In the genomic region with DNA sequence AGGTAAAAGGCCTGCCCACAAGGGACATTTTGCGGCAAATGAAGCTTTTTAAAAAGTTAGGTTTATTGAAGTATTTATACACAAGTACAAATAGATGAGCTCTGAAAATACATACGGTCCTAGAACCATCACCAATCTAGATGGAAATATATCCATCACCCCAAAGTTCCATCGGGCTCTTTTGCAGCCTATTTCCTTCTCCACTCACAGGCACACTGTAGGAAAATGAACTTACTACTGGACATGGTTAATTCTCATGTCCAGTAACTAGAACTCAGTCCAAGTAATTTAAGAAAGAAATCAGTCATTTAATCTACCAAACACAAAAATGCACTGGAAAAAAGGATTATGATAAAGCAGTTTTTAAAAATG, we compare ENCODE assay signal across 8 cellular contexts. TPM values are rescaled to one million over a fixed set of nuclear protein-coding genes. Genes with fewer than 3 reads are reported as not detected.
DNase-seq lines count a peak whose midpoint lies in the region; ATAC-seq and TF ChIP-seq lines count a peak whose summit lies in the region.

No MANE protein-coding gene starts in this region.

- intact Hi-C loops in MCF 10A (cut with micrococcal nuclease): no loop called here
- intact Hi-C loops in mucosa of descending colon (cut with DNase I, micrococcal nuclease): no loop called here

- DNase-seq in HFFc6 (no peak), MCF 10A (ENCODE audit: unreplicated experiment) (no peak), mucosa of descending colon (no peak), NCI-H1930 (lab: John Stamatoyannopoulos, UW) (no peak)

- H3K27ac Mint-ChIP-seq in HFFc6 (peak overlapping the region; percentile 92), MCF 10A (ENCODE audit: low read depth, unreplicated experiment) (peak overlapping the region; percentile 97)

- peaks cover 42% of the 10 kb centered on the region for H3K4me1 Mint-ChIP-seq in HFFc6 (ENCODE audit: low read depth)
- peaks cover 6% of the 10 kb centered on the region for H3K4me1 Mint-ChIP-seq in MCF 10A (ENCODE audit: insufficient read depth, unreplicated experiment)

- TF ChIP-seq CTCF in 22Rv1 (IDR thresholded peaks at IDR 0.05) (no peak), HFFc6 (IDR thresholded peaks at IDR 0.05) (no peak), MCF 10A (IDR thresholded peaks at IDR 0.05; ENCODE audit: unreplicated experiment) (no peak), mucosa of descending colon (IDR thresholded peaks at IDR 0.05) (no peak)

- H3K9me3 Mint-ChIP-seq in HFFc6 (no peaks in the 10 kb centered on the region), MCF 10A (ENCODE audit: unreplicated experiment) (no peaks in the 10 kb centered on the region)

- H3K4me3 ChIP-seq in mucosa of descending colon: peak overlapping the region; percentile 80

- H3K9me3 ChIP-seq in mucosa of descending colon: no peaks in the 10 kb centered on the region

- CTCF ChIA-PET in MCF 10A (lab: Yijun Ruan, JAX): interaction anchor here (1.0 to 1.3 kb wide), 2 partner anchors 73 to 355 kb away, joined by 3 read pairs; no protein-coding TSS in a partner anchor

- H3K27me3 Mint-ChIP-seq in HFFc6 (ENCODE audit: insufficient read depth) (no peaks in the 10 kb centered on the region; the same call in 1 of the 2 replicates), MCF 10A (ENCODE audit: insufficient read depth, unreplicated experiment) (no peaks in the 10 kb centered on the region)

- ATAC-seq in mucosa of descending colon: no peak
- no peak for ATAC-seq in GM21515 (IDR thresholded peaks at IDR 0.05; ENCODE audit: unreplicated experiment)
- ATAC-seq in HG02852 (IDR thresholded peaks at IDR 0.05; ENCODE audit: unreplicated experiment): no peak
- ATAC-seq in GM19023 (IDR thresholded peaks at IDR 0.05; ENCODE audit: unreplicated experiment): no peak

- POLR2A ChIA-PET in MCF 10A (lab: Yijun Ruan, JAX): no interaction called here

- no TSS peak for BruUV-seq in MCF 10A (replicated peaks; lab: Mats Ljungman, UMichigan)

- peaks cover 54% of the 10 kb centered on the region for H3K36me3 Mint-ChIP-seq in HFFc6 (ENCODE audit: low read depth)
- H3K36me3 Mint-ChIP-seq in MCF 10A (ENCODE audit: insufficient read depth, unreplicated experiment): peaks cover 68% of the 10 kb centered on the region

- H3K27ac ChIP-seq in 22Rv1: peak overlapping the region; percentile 96

- peaks cover 17% of the 10 kb centered on the region for H3K4me1 ChIP-seq in mucosa of descending colon (ENCODE audit: low read depth)

- no peaks in the 10 kb centered on the region for H3K36me3 ChIP-seq in mucosa of descending colon (ENCODE audit: low read depth)

- H3K4me3 Mint-ChIP-seq in HFFc6 (peak overlapping the region; percentile 95), MCF 10A (ENCODE audit: unreplicated experiment) (peak overlapping the region; percentile 92)

RNA-seq across cellular contexts. Expression of a gene that starts 0.7 kb away (rescaled TPM):
- total RNA-seq in HFFc6 (2021; fragmentation: NEBNext Ultra II Directional; extraction: Animal tissue kit (Norgen Biotek cat#: 25700)): 100 to 1,000 TPM; 129 to 151 (median 144) TPM
- 56.1 and 78.8 TPM in 2 replicates for total RNA-seq in MCF 10A (2022)
- 10 to 100 TPM; 66.2 to 76.2 (median 67.7) TPM for total RNA-seq in mucosa of descending colon

RNA-seq across cellular contexts. Expression of a gene that starts 6.2 kb away (rescaled TPM):
- total RNA-seq in HFFc6 (2021; fragmentation: NEBNext Ultra II Directional; extraction: Animal tissue kit (Norgen Biotek cat#: 25700)): 100 to 1,000 TPM; 104 to 172 (median 152) TPM
- total RNA-seq in MCF 10A (2022) (38.2 and 45.5 TPM in 2 replicates), mucosa of descending colon (10 to 100 TPM; 43.4 to 91.1 (median 48.7) TPM)

RNA-seq across cellular contexts. Expression of a gene that starts 13.2 kb away (rescaled TPM):
- 10 to 100 TPM; 36.6 to 42.5 (median 39.2) TPM for total RNA-seq in HFFc6 (2021; fragmentation: NEBNext Ultra II Directional; extraction: Animal tissue kit (Norgen Biotek cat#: 25700))
- total RNA-seq in MCF 10A (2022): 26.3 and 26.8 TPM in 2 replicates
- total RNA-seq in mucosa of descending colon: 10 to 100 TPM; 37.9 to 59.5 (median 39.6) TPM
